Comparison of ENCODE assay signal across 21 cellular contexts in genomic region chr1:43008106-43008424, GRCh38. TPM values are rescaled to one million over a fixed set of nuclear protein-coding genes. Genes with fewer than 3 reads are reported as not detected.
DNase-seq lines count a peak whose midpoint lies in the region; ATAC-seq and TF ChIP-seq lines count a peak whose summit lies in the region.
"Had no signal": no experiment of that assay in that cellular context is flagged by ENCODE, and none has a peak within 500 bp of the region (broad histone marks: within the 10 kb centered on the region; RNA-seq: fewer than 3 reads in every experiment).

No MANE protein-coding gene starts in this region.

- no peaks in the 10 kb centered on the region for H3K36me3 ChIP-seq in RWPE2 (ENCODE audit: low read depth)
- H3K36me3 ChIP-seq in vagina, result no peaks in the 10 kb centered on the region
- H3K36me3 ChIP-seq: heart left ventricle, stomach had no signal

- H3K4me1 ChIP-seq in RWPE2 (ENCODE audit: insufficient read depth, poor library complexity, severe bottlenecking) (peaks cover 13% of the 10 kb centered on the region), foreskin keratinocyte (peaks cover 18% of the 10 kb centered on the region), vagina (peaks cover 13% of the 10 kb centered on the region)
- H3K4me1 ChIP-seq: heart left ventricle had no signal

- no peaks in the 10 kb centered on the region for H3K27me3 ChIP-seq in RWPE2 (ENCODE audit: insufficient read depth, poor library complexity, severe bottlenecking)
- no peaks in the 10 kb centered on the region for H3K27me3 ChIP-seq in foreskin keratinocyte
- H3K27me3 ChIP-seq in vagina, result no peaks in the 10 kb centered on the region

- DNase-seq in RWPE2 (ENCODE audit: low spot score), result no peak
- no peak for DNase-seq in foreskin keratinocyte
- DNase-seq in nephron progenitor cell, result peak; percentile 15
- DNase-seq in vagina (ENCODE audit: extremely low spot score in 2 of 2), result no peak
- DNase-seq in T-helper 9 cell, result no peak
- DNase-seq in NCI-H187 treated with DMSO at 0.1 percent for 48 hours (lab: John Stamatoyannopoulos, UW), result no peak
- DNase-seq: activated CD4-positive, CD25-positive, alpha-beta regulatory T cell treated with anti-CD3 and anti-CD28 coated beads, Interleukin-2, amount 50 U/mL, for 72 hours; activated CD8-positive, alpha-beta memory T cell treated with anti-CD3 and anti-CD28 coated beads, Interleukin-2, amount 10 ng/mL, durations not matched to agents 7 days and 5 days; activated naive CD8-positive, alpha-beta T cell treated with anti-CD3 and anti-CD28 coated beads, Interleukin-2, amount 50 U/mL, for 24 hours; AML-193; effector CD4-positive, alpha-beta T cell; heart left ventricle; midbrain; NCI-H1417 treated with DMSO at 0.1 percent for 48 hours; NCI-H774; PC-3; T1000 had no signal

- peak overlapping the region; percentile 64 for H3K27ac Mint-ChIP-seq in nephron progenitor cell
- H3K27ac Mint-ChIP-seq: activated CD8-positive, alpha-beta memory T cell treated with anti-CD3 and anti-CD28 coated beads, Interleukin-2, amount 10 ng/mL, durations not matched to agents 7 days and 5 days; activated naive CD8-positive, alpha-beta T cell treated with anti-CD3 and anti-CD28 coated beads, Interleukin-2, amount 50 U/mL, for 24 hours; activated T-helper 17 cell treated with anti-CD3 and anti-CD28 coated beads, Interleukin-2, amount 50 U/mL, for 72 hours had no signal

- H3K27me3 Mint-ChIP-seq in nephron progenitor cell (ENCODE audit: low read depth, poor library complexity), result peaks cover 14% of the 10 kb centered on the region

- H3K36me3 Mint-ChIP-seq in nephron progenitor cell (ENCODE audit: low read depth), result no peaks in the 10 kb centered on the region
- H3K36me3 Mint-ChIP-seq: activated CD8-positive, alpha-beta memory T cell treated with anti-CD3 and anti-CD28 coated beads, Interleukin-2, amount 10 ng/mL, durations not matched to agents 7 days and 5 days had no signal

- H3K9me3 Mint-ChIP-seq in nephron progenitor cell, result no peaks in the 10 kb centered on the region
- H3K9me3 Mint-ChIP-seq: activated naive CD8-positive, alpha-beta T cell treated with anti-CD3 and anti-CD28 coated beads, Interleukin-2, amount 50 U/mL, for 24 hours; activated T-helper 17 cell treated with anti-CD3 and anti-CD28 coated beads, Interleukin-2, amount 50 U/mL, for 72 hours had no signal

- no peak overlapping the region for H3K4me3 Mint-ChIP-seq in nephron progenitor cell
- H3K4me3 Mint-ChIP-seq: activated CD8-positive, alpha-beta memory T cell treated with anti-CD3 and anti-CD28 coated beads, Interleukin-2, amount 10 ng/mL, durations not matched to agents 7 days and 5 days; activated naive CD8-positive, alpha-beta T cell treated with anti-CD3 and anti-CD28 coated beads, Interleukin-2, amount 50 U/mL, for 24 hours; activated T-helper 17 cell treated with anti-CD3 and anti-CD28 coated beads, Interleukin-2, amount 50 U/mL, for 72 hours had no signal

- peaks cover 46% of the 10 kb centered on the region for H3K4me1 Mint-ChIP-seq in nephron progenitor cell
- H3K4me1 Mint-ChIP-seq: activated naive CD8-positive, alpha-beta T cell treated with anti-CD3 and anti-CD28 coated beads, Interleukin-2, amount 50 U/mL, for 24 hours had no signal

- H3K27ac ChIP-seq in RWPE2 (ENCODE audit: poor library complexity, severe bottlenecking) (peak overlapping the region; percentile 44), foreskin keratinocyte (peak overlapping the region; percentile 78), vagina (peak overlapping the region; percentile 74)
- H3K27ac ChIP-seq: heart left ventricle, SK-N-MC, stomach had no signal

- TF ChIP-seq CTCF in RWPE2 (IDR thresholded peaks at IDR 0.05; ENCODE audit: poor library complexity, severe bottlenecking), result no peak
- TF ChIP-seq CTCF in foreskin keratinocyte (conservative IDR thresholded peaks at IDR 0.05), result no peak
- TF ChIP-seq CTCF in nephron progenitor cell (IDR thresholded peaks at IDR 0.05), result no peak
- TF ChIP-seq CTCF in vagina (IDR thresholded peaks at IDR 0.05), result no peak

- no peak overlapping the region for H3K4me3 ChIP-seq in RWPE2 (ENCODE audit: severe bottlenecking)
- H3K4me3 ChIP-seq in vagina, result no peak overlapping the region
- H3K4me3 ChIP-seq: heart left ventricle, SK-N-MC had no signal

- H3K9me3 ChIP-seq in RWPE2 (ENCODE audit: severe bottlenecking) (no peaks in the 10 kb centered on the region), vagina (no peaks in the 10 kb centered on the region)
- H3K9me3 ChIP-seq: heart left ventricle, stomach had no signal

- intact Hi-C loops in vagina (cut with DNase I), result no loop called here

- no peak for ATAC-seq in RWPE2 (ENCODE audit: low read depth)
- peak; percentile 9 for ATAC-seq in foreskin keratinocyte
- ATAC-seq in HG03432 (IDR thresholded peaks at IDR 0.05; ENCODE audit: unreplicated experiment), result no peak
- ATAC-seq: activated CD8-positive, alpha-beta memory T cell treated with anti-CD3 and anti-CD28 coated beads, Interleukin-2, amount 10 ng/mL, durations not matched to agents 7 days and 5 days; activated naive CD8-positive, alpha-beta T cell treated with anti-CD3 and anti-CD28 coated beads, Interleukin-2, amount 50 U/mL, for 24 hours; activated T-helper 17 cell treated with anti-CD3 and anti-CD28 coated beads, Interleukin-2, amount 50 U/mL, for 72 hours; heart left ventricle; PC-3 had no signal

- TF ChIP-seq POLR2A in vagina (IDR thresholded peaks at IDR 0.05), result no peak

RNA-seq across cellular contexts. Expression of gene SLC2A1, which starts 49.4 kb away (rescaled TPM):
- total RNA-seq in foreskin keratinocyte (204 and 209 TPM in 2 replicates), vagina (286 TPM)
- polyA plus RNA-seq in foreskin keratinocyte, result 178 and 182 TPM in 2 replicates
